Comparison of ENCODE assay signal across 21 cellular contexts in the genomic region with DNA sequence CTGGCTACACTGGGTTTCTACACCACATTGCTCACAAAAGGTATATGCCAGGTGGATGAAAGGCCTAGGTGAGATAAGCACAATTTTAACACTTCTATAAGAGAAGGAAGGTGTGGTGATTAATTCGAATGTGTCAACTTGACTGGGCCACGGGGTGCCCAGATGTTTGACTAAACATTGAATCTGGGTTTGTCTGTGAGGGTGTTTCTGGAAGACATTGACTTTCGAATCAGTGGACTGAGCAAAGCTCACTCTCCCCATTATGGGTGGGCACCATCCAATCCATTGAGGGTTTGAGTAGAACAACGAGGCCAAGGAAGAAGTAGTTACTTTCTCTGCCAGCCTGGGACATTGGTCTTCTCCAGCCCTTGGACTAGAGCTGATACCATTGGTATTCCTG.
"Had no signal": no experiment of that assay in that cellular context is flagged by ENCODE, and none has a peak within 500 bp of the region (broad histone marks: within the 10 kb centered on the region; RNA-seq: fewer than 3 reads in every experiment).

No MANE protein-coding gene starts in this region.

- H3K4me1 Mint-ChIP-seq: mesothelial cell of epicardium, neural crest cell had no signal

- H3K4me3 ChIP-seq: colonic mucosa, heart left ventricle, ovary, right atrium auricular region, spleen, testis, tibial nerve, upper lobe of right lung had no signal

- H3K36me3 ChIP-seq: colonic mucosa, heart left ventricle, ovary, right atrium auricular region, spleen, tibial nerve, upper lobe of right lung had no signal

- H3K9me3 Mint-ChIP-seq: natural killer cell had no signal

- H3K4me1 ChIP-seq: colonic mucosa, heart left ventricle, right atrium auricular region, testis, tibial nerve, upper lobe of right lung had no signal

- H3K27ac ChIP-seq: colonic mucosa, heart left ventricle, ovary, right atrium auricular region, spleen, testis, tibial nerve, upper lobe of right lung had no signal

- H3K36me3 Mint-ChIP-seq: mesothelial cell of epicardium; natural killer cell; stimulated activated naive B cell treated with anti-CD40 and anti-IgM and Interleukin-4, amounts not matched to agents 10 μg/mL and 1 μg/mL and 100 μg/mL, for 72 hours had no signal

- H3K27ac Mint-ChIP-seq: mesothelial cell of epicardium; natural killer cell; stimulated activated naive B cell treated with anti-CD40 and anti-IgM and Interleukin-4, amounts not matched to agents 10 μg/mL and 1 μg/mL and 100 μg/mL, for 72 hours; stimulated activated naive CD8-positive, alpha-beta T cell treated with anti-CD3 and anti-CD28 coated beads, Interleukin-15, amount 100 ng/mL, for 72 hours had no signal

- H3K27me3 ChIP-seq: colonic mucosa, ovary, right atrium auricular region, testis, tibial nerve, upper lobe of right lung had no signal

- H3K4me3 Mint-ChIP-seq: mesothelial cell of epicardium; natural killer cell; neural crest cell; stimulated activated naive B cell treated with anti-CD40 and anti-IgM and Interleukin-4, amounts not matched to agents 10 μg/mL and 1 μg/mL and 100 μg/mL, for 72 hours; stimulated activated naive CD8-positive, alpha-beta T cell treated with anti-CD3 and anti-CD28 coated beads, Interleukin-15, amount 100 ng/mL, for 72 hours had no signal

- DNase-seq: cerebellar nuclear complex; colonic mucosa; effector CD4-positive, alpha-beta T cell; heart left ventricle; hippocampal formation; mammary epithelial cell; natural killer cell; spleen; stimulated activated CD4-positive, alpha-beta T cell treated with anti-CD3 and anti-CD28 coated beads, Interleukin-15, amount 100 ng/mL, for 24 hours; stimulated activated CD4-positive, alpha-beta T cell treated with anti-CD3 and anti-CD28 coated beads, Interleukin-1b, Interleukin-23, amount 100 ng/mL, for 48 hours; stimulated activated CD4-positive, alpha-beta T cell treated with anti-CD3 and anti-CD28 coated beads, Interleukin-4, amount 100 ng/mL, for 24 hours; stimulated activated naive B cell treated with anti-CD40 and anti-IgM and Interleukin-4, amounts not matched to agents 10 μg/mL and 1 μg/mL and 100 μg/mL, for 72 hours; stimulated activated naive CD8-positive, alpha-beta T cell treated with anti-CD3 and anti-CD28 coated beads, Interleukin-15, amount 100 ng/mL, for 72 hours; testis had no signal

- H3K9me3 ChIP-seq: colonic mucosa, ovary, testis, upper lobe of right lung had no signal

- ATAC-seq: heart left ventricle; left lobe of liver; natural killer cell; stimulated activated naive B cell treated with anti-CD40 and anti-IgM and Interleukin-4, amounts not matched to agents 10 μg/mL and 1 μg/mL and 100 μg/mL, for 72 hours; stimulated activated naive CD8-positive, alpha-beta T cell treated with anti-CD3 and anti-CD28 coated beads, Interleukin-15, amount 100 ng/mL, for 72 hours; upper lobe of right lung had no signal
